22 cellular contexts compared by ENCODE assay signal in the genomic region with DNA sequence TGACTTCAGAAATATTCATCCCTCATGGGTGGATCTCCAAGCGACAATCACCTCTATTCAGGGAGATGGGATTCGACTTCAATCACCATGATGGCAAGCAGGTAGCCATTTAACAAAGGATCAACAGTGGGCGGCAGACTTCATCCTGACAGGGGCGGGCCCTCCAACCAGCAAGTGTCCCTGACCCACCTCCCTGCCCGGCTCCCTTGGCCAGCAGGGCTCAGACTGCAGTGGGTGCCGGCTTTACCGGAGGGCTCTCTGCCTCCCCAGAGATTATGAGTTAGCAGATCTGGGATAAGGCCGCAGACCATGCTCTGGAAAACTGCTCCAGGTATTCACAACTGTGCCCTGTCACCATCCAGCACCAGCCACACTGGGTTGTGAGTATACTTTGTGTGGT.
"Had no signal": no experiment of that assay in that cellular context is flagged by ENCODE, and none has a peak within 500 bp of the region (broad histone marks: within the 10 kb centered on the region; RNA-seq: fewer than 3 reads in every experiment).

No MANE protein-coding gene starts in this region.

- DNase-seq: activated CD4-positive, alpha-beta T cell treated with anti-CD3 and anti-CD28 coated beads for 48 hours; activated CD4-positive, alpha-beta T cell treated with anti-CD3 and anti-CD28 coated beads, Interleukin-2, amount 50 U/mL, for 4 hours; activated CD4-positive, CD25-positive, alpha-beta regulatory T cell treated with anti-CD3 and anti-CD28 coated beads, Interleukin-2, amount 50 U/mL, for 72 hours; activated CD8-positive, alpha-beta memory T cell treated with anti-CD3 and anti-CD28 coated beads, Interleukin-2, amount 50 U/mL, for 48 hours; activated CD8-positive, alpha-beta T cell treated with anti-CD3 and anti-CD28 coated beads, Interleukin-2, amount 10 ng/mL, durations not matched to agents 7 days and 5 days; activated T-cell treated with anti-CD3 and anti-CD28 coated beads, Interleukin-2, amount 50 U/mL, for 1 hour; aorta; central memory CD4-positive, alpha-beta T cell; MM.1S; NCI-H1105; NCI-H1436; NCI-H1694 treated with DMSO at 0.1 percent for 48 hours; NCI-H2081; NCI-H510A treated with DMSO at 0.1 percent for 48 hours; NCI-H69; NK-92 treated with Interleukin-12 subunit alpha and Interleukin-12 subunit beta, amount 100 ng/mL, for 24 hours; OCI-M1; RPMI8226; SHP77 had no signal

- H3K4me3 Mint-ChIP-seq: activated CD8-positive, alpha-beta T cell treated with anti-CD3 and anti-CD28 coated beads, Interleukin-2, amount 10 ng/mL, durations not matched to agents 7 days and 5 days; activated naive CD4-positive, alpha-beta T cell treated with anti-CD3 and anti-CD28 coated beads, Interleukin-2, amount 50 U/mL, for 24 hours; T-helper 1 cell treated with Interleukin-12 subunit alpha and Interleukin-12 subunit beta and Interleukin-4 antibody, amounts not matched to agents 30 μg/mL and 1 μg/mL, for 36 hours; WTC11 had no signal

- H3K27ac Mint-ChIP-seq: activated CD8-positive, alpha-beta T cell treated with anti-CD3 and anti-CD28 coated beads, Interleukin-2, amount 10 ng/mL, durations not matched to agents 7 days and 5 days; activated naive CD4-positive, alpha-beta T cell treated with anti-CD3 and anti-CD28 coated beads, Interleukin-2, amount 50 U/mL, for 24 hours; T-helper 1 cell treated with Interleukin-12 subunit alpha and Interleukin-12 subunit beta and Interleukin-4 antibody, amounts not matched to agents 30 μg/mL and 1 μg/mL, for 36 hours; WTC11 had no signal

- H3K27me3 Mint-ChIP-seq: activated naive CD4-positive, alpha-beta T cell treated with anti-CD3 and anti-CD28 coated beads, Interleukin-2, amount 50 U/mL, for 24 hours had no signal

- ATAC-seq: activated CD8-positive, alpha-beta T cell treated with anti-CD3 and anti-CD28 coated beads, Interleukin-2, amount 10 ng/mL, durations not matched to agents 7 days and 5 days; WTC11 had no signal

- H3K9me3 Mint-ChIP-seq: activated naive CD4-positive, alpha-beta T cell treated with anti-CD3 and anti-CD28 coated beads, Interleukin-2, amount 50 U/mL, for 24 hours; T-helper 1 cell treated with Interleukin-12 subunit alpha and Interleukin-12 subunit beta and Interleukin-4 antibody, amounts not matched to agents 30 μg/mL and 1 μg/mL, for 36 hours had no signal
